ENCODE assay signal across 31 cellular contexts in the genomic region with DNA sequence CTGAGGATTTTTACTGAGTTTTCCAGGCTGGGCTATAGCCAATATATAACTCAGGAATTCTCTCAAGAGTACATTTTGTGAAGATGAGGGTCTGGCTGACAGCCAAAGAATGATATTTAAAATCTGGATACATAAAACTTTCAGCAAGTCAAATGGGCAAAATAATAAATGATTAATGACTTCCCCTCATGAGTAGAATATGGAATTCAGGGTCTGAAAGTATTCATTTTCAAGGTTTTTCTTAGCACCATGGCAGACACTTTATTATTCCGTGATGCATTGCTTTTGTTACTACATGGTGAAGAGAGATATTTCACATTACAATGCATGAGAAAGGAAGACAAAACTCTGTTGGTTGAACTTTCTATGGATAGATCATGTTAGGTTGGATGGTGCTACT. TPM values are rescaled to one million over a fixed set of nuclear protein-coding genes. Genes with fewer than 3 reads are reported as not detected.
"Had no signal": no experiment of that assay in that cellular context is flagged by ENCODE, and none has a peak within 500 bp of the region (broad histone marks: within the 10 kb centered on the region; RNA-seq: fewer than 3 reads in every experiment).

No MANE protein-coding gene starts in this region.

- H3K27ac ChIP-seq: coronary artery, esophagus squamous epithelium, gastrocnemius medialis, heart right ventricle, left lung, lower lobe of right lung had no signal

- DNase-seq: dermis blood vessel endothelial cell; dorsolateral prefrontal cortex; effector CD4-positive, alpha-beta T cell; effector memory CD4-positive, alpha-beta T cell; esophagus squamous epithelium; foreskin fibroblast; foreskin melanocyte; gastrocnemius medialis; glutamatergic neuron; head of caudate nucleus; heart right ventricle; hypothalamus; immature natural killer cell; islet precursor cell; kidney; kidney glomerular epithelial cell; left colon; left lung; left ventricle myocardium superior; lower lobe of right lung; mesenchymal stem cell; mucosa of descending colon; naive B cell had no signal

- H3K4me3 ChIP-seq: coronary artery, dorsolateral prefrontal cortex, esophagus squamous epithelium, gastrocnemius medialis, heart right ventricle, left lung, lower lobe of right lung, mucosa of descending colon had no signal

- H3K9me3 Mint-ChIP-seq: immature natural killer cell, mesothelial cell of epicardium, naive B cell had no signal

- H3K27ac Mint-ChIP-seq: immature natural killer cell, mesothelial cell of epicardium, naive B cell had no signal

- H3K4me3 Mint-ChIP-seq: immature natural killer cell, mesothelial cell of epicardium, naive B cell had no signal

- H3K36me3 Mint-ChIP-seq: immature natural killer cell, mesothelial cell of epicardium, naive B cell had no signal

- H3K27me3 ChIP-seq: dorsolateral prefrontal cortex, esophagus squamous epithelium, gastrocnemius medialis, heart right ventricle, left lung had no signal

- H3K4me1 Mint-ChIP-seq: immature natural killer cell, naive B cell had no signal

- H3K36me3 ChIP-seq: esophagus squamous epithelium, gastrocnemius medialis, heart right ventricle, left lung, lower lobe of right lung had no signal

- H3K4me1 ChIP-seq: esophagus squamous epithelium, gastrocnemius medialis, heart right ventricle, left lung, lower lobe of right lung had no signal

- H3K9me3 ChIP-seq: esophagus squamous epithelium, gastrocnemius medialis, heart right ventricle, left lung, lower lobe of right lung, mucosa of descending colon had no signal

RNA-seq across cellular contexts. Expression of a gene that starts 7.9 kb away (rescaled TPM):
- total RNA-seq: dermis blood vessel endothelial cell, endothelial cell of umbilical vein, epithelial cell of proximal tubule, esophagus squamous epithelium, gastrocnemius medialis, left colon, lower leg skin, lung microvascular endothelial cell, mesenteric fat pad, mucosa of descending colon, myocyte had no signal
